37 cellular contexts compared by ENCODE assay signal in genomic region chr17:50807675-50808074, GRCh38. TPM values are rescaled to one million over a fixed set of nuclear protein-coding genes. Genes with fewer than 3 reads are reported as not detected.
"Had no signal": no experiment of that assay in that cellular context is flagged by ENCODE, and none has a peak within 500 bp of the region (broad histone marks: within the 10 kb centered on the region; RNA-seq: fewer than 3 reads in every experiment).

No MANE protein-coding gene starts in this region.

- H3K27me3 ChIP-seq: adrenal gland, body of pancreas, brain microvascular endothelial cell, breast epithelium had no signal

- H3K4me3 Mint-ChIP-seq: activated CD4-positive, alpha-beta memory T cell treated with anti-CD3 and anti-CD28 coated beads, Interleukin-2, amount 10 ng/mL, durations not matched to agents 7 days and 5 days; activated CD4-positive, alpha-beta T cell treated with anti-CD3 and anti-CD28 coated beads for 36 hours; activated CD4-positive, alpha-beta T cell treated with anti-CD3 and anti-CD28 coated beads, Interleukin-2, amount 10 ng/mL, durations not matched to agents 7 days and 5 days; activated CD8-positive, alpha-beta memory T cell treated with anti-CD3 and anti-CD28 coated beads, Interleukin-2, amount 10 ng/mL, durations not matched to agents 7 days and 5 days; activated CD8-positive, alpha-beta T cell treated with anti-CD3 and anti-CD28 coated beads, Interleukin-2, amount 10 ng/mL, durations not matched to agents 7 days and 5 days; activated naive CD4-positive, alpha-beta T cell treated with anti-CD3 and anti-CD28 coated beads for 36 hours; activated naive CD8-positive, alpha-beta T cell treated with anti-CD3 and anti-CD28 coated beads for 36 hours; activated T-cell treated with anti-CD3 and anti-CD28 coated beads, Interleukin-2, amount 50 U/mL, for 24 hours; T-helper 1 cell treated with Interleukin-12 subunit alpha and Interleukin-12 subunit beta and Interleukin-4 antibody, amounts not matched to agents 30 μg/mL and 1 μg/mL, for 36 hours; T-helper 2 cell treated with Interferon-gamma antibody and Interleukin-4, amounts not matched to agents 5 μg/mL and 100 μg/mL, for 36 hours had no signal

- H3K27ac ChIP-seq: adrenal gland, body of pancreas, brain microvascular endothelial cell, breast epithelium, VCaP had no signal

- DNase-seq: activated CD4-positive, alpha-beta memory T cell treated with anti-CD3 and anti-CD28 coated beads, Interleukin-2, amount 10 ng/mL, durations not matched to agents 7 days and 5 days; activated CD4-positive, alpha-beta T cell treated with anti-CD3 and anti-CD28 coated beads for 1 hour; activated CD4-positive, alpha-beta T cell treated with anti-CD3 and anti-CD28 coated beads for 36 hours; activated CD4-positive, alpha-beta T cell treated with anti-CD3 and anti-CD28 coated beads for 48 hours; activated CD4-positive, alpha-beta T cell treated with anti-CD3 and anti-CD28 coated beads, Interleukin-2, amount 10 ng/mL, durations not matched to agents 7 days and 5 days; activated CD4-positive, alpha-beta T cell treated with anti-CD3 and anti-CD28 coated beads, Interleukin-2, amount 50 U/mL, for 48 hours; activated CD4-positive, CD25-positive, alpha-beta regulatory T cell; activated CD8-positive, alpha-beta memory T cell treated with anti-CD3 and anti-CD28 coated beads for 24 hours; activated CD8-positive, alpha-beta memory T cell treated with anti-CD3 and anti-CD28 coated beads, Interleukin-2, amount 10 ng/mL, durations not matched to agents 7 days and 5 days; activated CD8-positive, alpha-beta memory T cell treated with anti-CD3 and anti-CD28 coated beads, Interleukin-2, amount 50 U/mL, for 48 hours; activated CD8-positive, alpha-beta T cell treated with anti-CD3 and anti-CD28 coated beads, Interleukin-2, amount 10 ng/mL, durations not matched to agents 7 days and 5 days; activated effector memory CD4-positive, alpha-beta T cell treated with anti-CD3 and anti-CD28 coated beads, Interleukin-2, amount 50 U/mL, for 16 hours; activated gamma-delta T cell treated with Interleukin-2 at 50 U/mL for 16 hours; activated naive CD4-positive, alpha-beta T cell; activated naive CD4-positive, alpha-beta T cell treated with anti-CD3 and anti-CD28 coated beads for 36 hours; activated naive CD4-positive, alpha-beta T cell treated with anti-CD3 and anti-CD28 coated beads, Interleukin-2, amount 50 U/mL, for 16 hours; activated naive CD8-positive, alpha-beta T cell treated with anti-CD3 and anti-CD28 coated beads for 36 hours; activated T-cell treated with anti-CD3 and anti-CD28 coated beads, Interleukin-2, amount 50 U/mL, for 24 hours; activated T-cell treated with anti-CD3 and anti-CD28 coated beads, Interleukin-2, amount 50 U/mL, for 48 hours; adrenal gland; amniotic stem cell; aorta; brain microvascular endothelial cell; central memory CD4-positive, alpha-beta T cell; T-helper 1 cell; T-helper 2 cell; T-helper 9 cell had no signal

- H3K9me3 ChIP-seq: adrenal gland, body of pancreas, breast epithelium had no signal

- H3K27ac Mint-ChIP-seq: activated CD4-positive, alpha-beta memory T cell treated with anti-CD3 and anti-CD28 coated beads, Interleukin-2, amount 10 ng/mL, durations not matched to agents 7 days and 5 days; activated CD4-positive, alpha-beta T cell treated with anti-CD3 and anti-CD28 coated beads for 36 hours; activated CD4-positive, alpha-beta T cell treated with anti-CD3 and anti-CD28 coated beads, Interleukin-2, amount 10 ng/mL, durations not matched to agents 7 days and 5 days; activated CD8-positive, alpha-beta memory T cell treated with anti-CD3 and anti-CD28 coated beads, Interleukin-2, amount 10 ng/mL, durations not matched to agents 7 days and 5 days; activated CD8-positive, alpha-beta T cell treated with anti-CD3 and anti-CD28 coated beads, Interleukin-2, amount 10 ng/mL, durations not matched to agents 7 days and 5 days; activated naive CD4-positive, alpha-beta T cell treated with anti-CD3 and anti-CD28 coated beads for 36 hours; activated naive CD4-positive, alpha-beta T cell treated with anti-CD3 and anti-CD28 coated beads, Interleukin-2, amount 50 U/mL, for 72 hours; activated naive CD8-positive, alpha-beta T cell treated with anti-CD3 and anti-CD28 coated beads for 36 hours; activated T-cell treated with anti-CD3 and anti-CD28 coated beads, Interleukin-2, amount 50 U/mL, for 24 hours; T-helper 1 cell treated with Interleukin-12 subunit alpha and Interleukin-12 subunit beta and Interleukin-4 antibody, amounts not matched to agents 30 μg/mL and 1 μg/mL, for 36 hours; T-helper 2 cell treated with Interferon-gamma antibody and Interleukin-4, amounts not matched to agents 5 μg/mL and 100 μg/mL, for 36 hours had no signal

- H3K27me3 Mint-ChIP-seq: activated CD4-positive, alpha-beta T cell treated with anti-CD3 and anti-CD28 coated beads for 36 hours; activated CD4-positive, alpha-beta T cell treated with anti-CD3 and anti-CD28 coated beads, Interleukin-2, amount 10 ng/mL, durations not matched to agents 7 days and 5 days; activated CD8-positive, alpha-beta memory T cell treated with anti-CD3 and anti-CD28 coated beads, Interleukin-2, amount 10 ng/mL, durations not matched to agents 7 days and 5 days; activated naive CD8-positive, alpha-beta T cell treated with anti-CD3 and anti-CD28 coated beads for 36 hours; activated T-cell treated with anti-CD3 and anti-CD28 coated beads, Interleukin-2, amount 50 U/mL, for 24 hours had no signal

- H3K4me3 ChIP-seq: adrenal gland, body of pancreas, breast epithelium had no signal

- ATAC-seq: activated CD4-positive, alpha-beta T cell treated with anti-CD3 and anti-CD28 coated beads for 36 hours; activated CD4-positive, CD25-positive, alpha-beta regulatory T cell treated with anti-CD3 and anti-CD28 coated beads, Interleukin-2, amount 50 U/mL, for 24 hours; activated CD8-positive, alpha-beta memory T cell treated with anti-CD3 and anti-CD28 coated beads, Interleukin-2, amount 10 ng/mL, durations not matched to agents 7 days and 5 days; activated CD8-positive, alpha-beta T cell treated with anti-CD3 and anti-CD28 coated beads, Interleukin-2, amount 10 ng/mL, durations not matched to agents 7 days and 5 days; activated naive CD4-positive, alpha-beta T cell treated with anti-CD3 and anti-CD28 coated beads, Interleukin-2, amount 50 U/mL, for 72 hours; body of pancreas had no signal

- H3K4me1 ChIP-seq: adrenal gland, breast epithelium had no signal

- H3K36me3 ChIP-seq: adrenal gland, brain microvascular endothelial cell, breast epithelium had no signal

- H3K9me3 Mint-ChIP-seq: activated CD4-positive, alpha-beta memory T cell treated with anti-CD3 and anti-CD28 coated beads, Interleukin-2, amount 10 ng/mL, durations not matched to agents 7 days and 5 days; activated CD4-positive, alpha-beta T cell treated with anti-CD3 and anti-CD28 coated beads, Interleukin-2, amount 10 ng/mL, durations not matched to agents 7 days and 5 days; activated naive CD4-positive, alpha-beta T cell treated with anti-CD3 and anti-CD28 coated beads for 36 hours; activated naive CD4-positive, alpha-beta T cell treated with anti-CD3 and anti-CD28 coated beads, Interleukin-2, amount 50 U/mL, for 72 hours; activated naive CD8-positive, alpha-beta T cell treated with anti-CD3 and anti-CD28 coated beads for 36 hours; activated T-cell treated with anti-CD3 and anti-CD28 coated beads, Interleukin-2, amount 50 U/mL, for 24 hours; T-helper 1 cell treated with Interleukin-12 subunit alpha and Interleukin-12 subunit beta and Interleukin-4 antibody, amounts not matched to agents 30 μg/mL and 1 μg/mL, for 36 hours; T-helper 2 cell treated with Interferon-gamma antibody and Interleukin-4, amounts not matched to agents 5 μg/mL and 100 μg/mL, for 36 hours had no signal

- H3K4me1 Mint-ChIP-seq: activated CD4-positive, alpha-beta memory T cell treated with anti-CD3 and anti-CD28 coated beads, Interleukin-2, amount 10 ng/mL, durations not matched to agents 7 days and 5 days; activated CD4-positive, alpha-beta T cell treated with anti-CD3 and anti-CD28 coated beads for 36 hours; activated CD4-positive, alpha-beta T cell treated with anti-CD3 and anti-CD28 coated beads, Interleukin-2, amount 10 ng/mL, durations not matched to agents 7 days and 5 days; activated CD8-positive, alpha-beta memory T cell treated with anti-CD3 and anti-CD28 coated beads, Interleukin-2, amount 10 ng/mL, durations not matched to agents 7 days and 5 days; activated naive CD8-positive, alpha-beta T cell treated with anti-CD3 and anti-CD28 coated beads for 36 hours had no signal

- H3K36me3 Mint-ChIP-seq: activated CD8-positive, alpha-beta memory T cell treated with anti-CD3 and anti-CD28 coated beads, Interleukin-2, amount 10 ng/mL, durations not matched to agents 7 days and 5 days; activated naive CD4-positive, alpha-beta T cell treated with anti-CD3 and anti-CD28 coated beads, Interleukin-2, amount 50 U/mL, for 72 hours; activated naive CD8-positive, alpha-beta T cell treated with anti-CD3 and anti-CD28 coated beads for 36 hours had no signal

RNA-seq across cellular contexts. Expression of gene WFIKKN2, which starts 27.7 kb away (rescaled TPM):
- total RNA-seq: activated CD4-positive, alpha-beta memory T cell treated with anti-CD3 and anti-CD28 coated beads, Interleukin-2, amount 10 ng/mL, durations not matched to agents 7 days and 5 days; activated CD4-positive, alpha-beta T cell treated with anti-CD3 and anti-CD28 coated beads for 36 hours; activated CD4-positive, alpha-beta T cell treated with anti-CD3 and anti-CD28 coated beads, Interleukin-2, amount 10 ng/mL, durations not matched to agents 7 days and 5 days; activated CD8-positive, alpha-beta memory T cell treated with anti-CD3 and anti-CD28 coated beads, Interleukin-2, amount 10 ng/mL, durations not matched to agents 7 days and 5 days; activated CD8-positive, alpha-beta T cell treated with anti-CD3 and anti-CD28 coated beads, Interleukin-2, amount 10 ng/mL, durations not matched to agents 7 days and 5 days; activated naive CD4-positive, alpha-beta T cell treated with anti-CD3 and anti-CD28 coated beads for 36 hours; activated naive CD4-positive, alpha-beta T cell treated with anti-CD3 and anti-CD28 coated beads, Interleukin-2, amount 50 U/mL, for 72 hours; activated naive CD8-positive, alpha-beta T cell treated with anti-CD3 and anti-CD28 coated beads for 36 hours; breast epithelium had no signal
- polyA plus RNA-seq: aorta had no signal

RNA-seq across cellular contexts. Expression of gene ANKRD40CL, which starts 40.4 kb away (rescaled TPM):
- total RNA-seq: activated CD4-positive, alpha-beta memory T cell treated with anti-CD3 and anti-CD28 coated beads, Interleukin-2, amount 10 ng/mL, durations not matched to agents 7 days and 5 days; activated CD4-positive, alpha-beta T cell treated with anti-CD3 and anti-CD28 coated beads for 36 hours; activated CD4-positive, alpha-beta T cell treated with anti-CD3 and anti-CD28 coated beads, Interleukin-2, amount 10 ng/mL, durations not matched to agents 7 days and 5 days; activated CD8-positive, alpha-beta memory T cell treated with anti-CD3 and anti-CD28 coated beads, Interleukin-2, amount 10 ng/mL, durations not matched to agents 7 days and 5 days; activated CD8-positive, alpha-beta T cell treated with anti-CD3 and anti-CD28 coated beads, Interleukin-2, amount 10 ng/mL, durations not matched to agents 7 days and 5 days; activated naive CD4-positive, alpha-beta T cell treated with anti-CD3 and anti-CD28 coated beads for 36 hours; activated naive CD4-positive, alpha-beta T cell treated with anti-CD3 and anti-CD28 coated beads, Interleukin-2, amount 50 U/mL, for 72 hours; activated naive CD8-positive, alpha-beta T cell treated with anti-CD3 and anti-CD28 coated beads for 36 hours; adrenal gland; aorta; astrocyte; breast epithelium; cardiac septum; cerebellum had no signal
- polyA plus RNA-seq: adrenal gland had no signal
